8 cellular contexts compared by ENCODE assay signal in the genomic region with DNA sequence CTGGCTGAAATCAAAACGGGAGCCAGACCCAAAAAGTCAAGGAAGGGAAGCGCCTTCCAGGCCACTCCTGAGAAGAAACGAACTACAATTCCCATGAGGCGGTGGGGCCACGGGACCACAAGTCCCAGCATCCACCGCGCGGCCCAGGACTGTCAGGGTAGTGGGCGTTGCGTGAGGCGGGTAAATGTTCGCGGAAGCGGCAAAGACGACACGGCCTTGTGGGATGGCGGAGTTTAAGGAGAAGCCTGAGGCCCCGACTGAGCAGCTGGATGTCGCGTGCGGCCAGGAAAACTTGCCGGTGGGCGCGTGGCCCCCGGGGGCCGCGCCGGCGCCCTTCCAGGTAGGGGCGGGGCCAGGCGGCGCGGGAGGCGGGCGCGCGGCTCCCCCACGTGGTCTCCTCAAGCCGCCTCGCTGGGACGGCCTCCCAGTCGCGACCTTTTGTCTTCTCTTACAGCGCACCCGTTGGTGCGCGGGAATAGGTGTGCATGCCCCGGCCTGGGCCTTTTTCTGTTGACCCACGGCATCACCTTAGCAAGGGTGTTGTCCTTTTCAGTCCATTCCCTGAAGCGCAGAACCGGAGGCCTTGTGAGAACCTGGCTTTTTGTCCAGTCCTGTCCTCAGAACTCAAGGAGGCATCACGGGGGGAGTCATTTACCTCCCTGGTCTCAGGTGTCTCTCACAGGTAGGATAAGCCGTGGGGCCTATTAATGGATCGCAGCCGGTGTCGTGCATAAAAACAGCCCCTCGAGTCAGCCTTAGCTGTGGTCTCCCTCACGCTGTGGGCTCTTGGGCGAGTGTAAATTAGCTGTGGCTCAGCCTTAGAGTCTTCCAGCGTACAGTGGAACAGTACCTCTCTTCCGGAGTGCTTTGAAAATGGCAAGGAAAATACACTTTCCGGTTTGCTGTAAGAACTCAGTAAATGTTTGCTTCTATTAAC. TPM values are rescaled to one million over a fixed set of nuclear protein-coding genes. Genes with fewer than 3 reads are reported as not detected.
DNase-seq lines count a peak whose midpoint lies in the region; TF ChIP-seq lines count a peak whose summit lies in the region.

A gene (plus strand): TSS at position 183 of the 937 bp plus-strand sequence. CDS start 2 bp downstream, at position 185.

- H3K27me3 ChIP-seq in MM.1S (replicated peaks; ENCODE audit: insufficient read depth, low read length) (no peaks in the 10 kb centered on the region), suprapubic skin (no peaks in the 10 kb centered on the region)

- no peaks in the 10 kb centered on the region for H3K4me1 ChIP-seq in MM.1S (ENCODE audit: low read length)
- H3K4me1 ChIP-seq in suprapubic skin: peaks cover 41% of the 10 kb centered on the region

- H3K4me3 Mint-ChIP-seq in activated naive CD4-positive, alpha-beta T cell treated with anti-CD3 and anti-CD28 coated beads, Interleukin-2, amount 10 ng/mL, durations not matched to agents 7 days and 5 days: peak within 1 kb of the TSS; percentile 87

- WGBS in suprapubic skin: 0% methylated on average over 26 of the region's 62 CpGs

- DNase-seq in GF-D8 (lab: John Stamatoyannopoulos, UW) (peak; percentile 70), HCEC 1CT (peak; percentile 75), MM.1S (peak; percentile 83), SK-N-MC (ENCODE audit: low read depth, low spot score) (no peak), germinal center (ENCODE audit: low spot score) (peak; percentile 92), occipital lobe (lab: John Stamatoyannopoulos, UW) (peak; percentile 84), suprapubic skin (ENCODE audit: low spot score in 2 of 2) (peak; percentile 95 to 96)
- peak; percentile 89 for DNase-seq in activated naive CD4-positive, alpha-beta T cell treated with anti-CD3 and anti-CD28 coated beads, Interleukin-2, amount 10 ng/mL, durations not matched to agents 7 days and 5 days

- H4K20me1 ChIP-seq in MM.1S (ENCODE audit: insufficient read depth, low read length): no peaks in the 10 kb centered on the region

- H3K9ac ChIP-seq in MM.1S (ENCODE audit: low read length): peak within 1 kb of the TSS; percentile 80
- peak within 1 kb of the TSS; percentile 94 for H3K9ac ChIP-seq in SK-N-MC (ENCODE audit: insufficient read length)

- TF ChIP-seq CTCF in MM.1S (IDR thresholded peaks at IDR 0.05; ENCODE audit: low read length) (no peak), suprapubic skin (IDR thresholded peaks at IDR 0.05) (no peak)

- H3K9me3 ChIP-seq in MM.1S (replicated peaks; ENCODE audit: insufficient read depth, low read length) (no peaks in the 10 kb centered on the region), SK-N-MC (ENCODE audit: low read depth, low read length) (no peaks in the 10 kb centered on the region), suprapubic skin (no peaks in the 10 kb centered on the region)

- TF ChIP-seq POLR2A in suprapubic skin (IDR thresholded peaks at IDR 0.05): peak in 1 of 2 donors; percentile 36

- H3K36me3 Mint-ChIP-seq in activated naive CD4-positive, alpha-beta T cell treated with anti-CD3 and anti-CD28 coated beads, Interleukin-2, amount 10 ng/mL, durations not matched to agents 7 days and 5 days: peaks cover 13% of the 10 kb centered on the region

- peak within 1 kb of the TSS; percentile 68; the same call in 1 of the 2 replicates for H3K27ac ChIP-seq in MM.1S (ENCODE audit: low read length)
- peak within 1 kb of the TSS; percentile 81 for H3K27ac ChIP-seq in SK-N-MC
- peak within 1 kb of the TSS; percentile 96 for H3K27ac ChIP-seq in suprapubic skin

- H3K9me3 Mint-ChIP-seq in activated naive CD4-positive, alpha-beta T cell treated with anti-CD3 and anti-CD28 coated beads, Interleukin-2, amount 10 ng/mL, durations not matched to agents 7 days and 5 days: no peaks in the 10 kb centered on the region

- H3K9me2 ChIP-seq in MM.1S (replicated peaks; ENCODE audit: insufficient read depth, low read length): no peaks in the 10 kb centered on the region

- peak within 1 kb of the TSS; percentile 100 for H2AFZ ChIP-seq in MM.1S (ENCODE audit: low read length)

- H3K27me3 Mint-ChIP-seq in activated naive CD4-positive, alpha-beta T cell treated with anti-CD3 and anti-CD28 coated beads, Interleukin-2, amount 10 ng/mL, durations not matched to agents 7 days and 5 days: no peaks in the 10 kb centered on the region

- H3K36me3 ChIP-seq in MM.1S (replicated peaks; ENCODE audit: insufficient read depth, low read length) (no peaks in the 10 kb centered on the region), SK-N-MC (ENCODE audit: insufficient read depth, low read length) (no peaks in the 10 kb centered on the region), suprapubic skin (no peaks in the 10 kb centered on the region)

- H3K79me2 ChIP-seq in MM.1S (ENCODE audit: low read length): peaks cover 8% of the 10 kb centered on the region; the same call in 1 of the 2 replicates

- peak within 1 kb of the TSS; percentile 94 for H3K4me2 ChIP-seq in MM.1S (ENCODE audit: low read depth, low read length)

- H3K4me3 ChIP-seq in MM.1S (ENCODE audit: low read length) (peak within 1 kb of the TSS; percentile 71), SK-N-MC (peak within 1 kb of the TSS; percentile 86), suprapubic skin (peak within 1 kb of the TSS; percentile 89)

- H3K4me1 Mint-ChIP-seq in activated naive CD4-positive, alpha-beta T cell treated with anti-CD3 and anti-CD28 coated beads, Interleukin-2, amount 10 ng/mL, durations not matched to agents 7 days and 5 days: peaks cover 24% of the 10 kb centered on the region

- CTCF ChIA-PET in activated naive CD4-positive, alpha-beta T cell treated with anti-CD3 and anti-CD28 coated beads, Interleukin-2, amount 10 ng/mL, durations not matched to agents 7 days and 5 days (lab: Charles Lee): interaction anchor here (1.7 to 1.8 kb wide), 2 partner anchors 13 to 330 kb away, joined by 6 to 7 read pairs; no protein-coding TSS in a partner anchor

- H3F3A ChIP-seq in MM.1S (ENCODE audit: insufficient read depth, low read length): no peaks in the 10 kb centered on the region

- no peak for TF ChIP-seq EP300 in suprapubic skin (IDR thresholded peaks at IDR 0.05)

- H3K27ac Mint-ChIP-seq in activated naive CD4-positive, alpha-beta T cell treated with anti-CD3 and anti-CD28 coated beads, Interleukin-2, amount 10 ng/mL, durations not matched to agents 7 days and 5 days: peak within 1 kb of the TSS; percentile 96

RNA-seq across cellular contexts. Expression of the gene that starts here (rescaled TPM):
- total RNA-seq in occipital lobe: 41.5 TPM
- total RNA-seq in suprapubic skin: 10 to 100 TPM; 13.4 to 27.4 (median 21.0) TPM
